20 cellular contexts compared by ENCODE assay signal in genomic region chr6:30520480-30520992, GRCh38. TPM values are rescaled to one million over a fixed set of nuclear protein-coding genes. Genes with fewer than 3 reads are reported as not detected.
DNase-seq lines count a peak whose midpoint lies in the region; ATAC-seq, FAIRE-seq and TF ChIP-seq lines count a peak whose summit lies in the region.
"Had no signal": no experiment of that assay in that cellular context is flagged by ENCODE, and none has a peak within 500 bp of the region (broad histone marks: within the 10 kb centered on the region; RNA-seq: fewer than 3 reads in every experiment).

No MANE protein-coding gene starts in this region.

- CTCF ChIA-PET in activated naive CD4-positive, alpha-beta T cell treated with anti-CD3 and anti-CD28 coated beads for 36 hours (lab: Charles Lee), result interaction anchor here (1.0 kb wide), 1 partner anchor 11 kb away, joined by 3 read pairs; no protein-coding TSS in a partner anchor

- H3K36me3 Mint-ChIP-seq in activated naive CD4-positive, alpha-beta T cell treated with anti-CD3 and anti-CD28 coated beads for 36 hours (ENCODE audit: low read depth), result peaks cover 50% of the 10 kb centered on the region
- H3K36me3 Mint-ChIP-seq in activated T-helper 1 cell treated with anti-CD3 and anti-CD28 coated beads, Interleukin-12 subunit alpha, Interleukin-12 subunit beta, Interleukin-2, Interleukin-4 antibody, amounts not matched to agents 30 ng/mL and 10 ng/mL and 1 ng/mL, durations not matched to agents 14 hours and 24 hours and 36 hours (ENCODE audit: low read depth), result peaks cover 35% of the 10 kb centered on the region
- H3K36me3 Mint-ChIP-seq: CD14-positive monocyte had no signal

- H3K9me3 ChIP-seq in lower lobe of right lung (no peaks in the 10 kb centered on the region), suprapubic skin (no peaks in the 10 kb centered on the region), Peyer's patch (no peaks in the 10 kb centered on the region)

- TF ChIP-seq CTCF in bronchial epithelial cell (IDR thresholded peaks at IDR 0.05; ENCODE audit: insufficient read depth, low read length, severe bottlenecking) (no peak), lower lobe of right lung (IDR thresholded peaks at IDR 0.05) (no peak), suprapubic skin (IDR thresholded peaks at IDR 0.05) (no peak), Peyer's patch (IDR thresholded peaks at IDR 0.05) (no peak)

- H3K36me3 ChIP-seq in bronchial epithelial cell (ENCODE audit: control insufficient read depth, insufficient read depth, low read length) (no peaks in the 10 kb centered on the region), lower lobe of right lung (no peaks in the 10 kb centered on the region), suprapubic skin (no peaks in the 10 kb centered on the region), Peyer's patch (no peaks in the 10 kb centered on the region)

- H3K27ac ChIP-seq in lower lobe of right lung, result peak overlapping the region; percentile 68
- H3K27ac ChIP-seq in suprapubic skin, result peak overlapping the region; percentile 83
- H3K27ac ChIP-seq in Peyer's patch, result peak overlapping the region in 2 of 4 donors; percentile 19 to 40

- H3K27me3 ChIP-seq in bronchial epithelial cell (ENCODE audit: control insufficient read depth, insufficient read depth, low read length), result no peaks in the 10 kb centered on the region
- H3K27me3 ChIP-seq in lower lobe of right lung (ENCODE audit: low read depth), result no peaks in the 10 kb centered on the region
- H3K27me3 ChIP-seq in suprapubic skin, result no peaks in the 10 kb centered on the region
- no peaks in the 10 kb centered on the region for H3K27me3 ChIP-seq in Peyer's patch

- H3K4me3 ChIP-seq in bronchial epithelial cell (ENCODE audit: low read depth, low read length) (no peak overlapping the region), lower lobe of right lung (no peak overlapping the region), suprapubic skin (no peak overlapping the region), Peyer's patch (no peak overlapping the region)

- intact Hi-C loops in activated naive CD4-positive, alpha-beta T cell treated with anti-CD3 and anti-CD28 coated beads for 36 hours (cut with micrococcal nuclease), result loop anchor here (10.0 kb wide), 1 partner anchor 456 kb away; the partner anchor contains the start of genes POLR1H and PPP1R11
- intact Hi-C loops in lower lobe of right lung (cut with DNase I), result no loop called here
- intact Hi-C loops in activated T-helper 1 cell treated with anti-CD3 and anti-CD28 coated beads, Interleukin-12 subunit alpha, Interleukin-12 subunit beta, Interleukin-2, Interleukin-4 antibody, amounts not matched to agents 30 ng/mL and 10 ng/mL and 1 ng/mL, durations not matched to agents 14 hours and 24 hours and 36 hours (cut with micrococcal nuclease), result no loop called here

- peak overlapping the region; percentile 85 for H3K27ac Mint-ChIP-seq in activated naive CD4-positive, alpha-beta T cell treated with anti-CD3 and anti-CD28 coated beads for 36 hours
- no peak overlapping the region for H3K27ac Mint-ChIP-seq in activated T-helper 1 cell treated with anti-CD3 and anti-CD28 coated beads, Interleukin-12 subunit alpha, Interleukin-12 subunit beta, Interleukin-2, Interleukin-4 antibody, amounts not matched to agents 30 ng/mL and 10 ng/mL and 1 ng/mL, durations not matched to agents 14 hours and 24 hours and 36 hours

- ATAC-seq in lower lobe of right lung, result no peak

- DNase-seq in activated naive CD4-positive, alpha-beta T cell treated with anti-CD3 and anti-CD28 coated beads for 36 hours, result no peak
- no peak for DNase-seq in activated naive CD4-positive, alpha-beta T cell (lab: John Stamatoyannopoulos, UW)
- DNase-seq in bronchial epithelial cell (ENCODE audit: low read depth), result peak; percentile 41
- no peak for DNase-seq in lower lobe of right lung
- no peak for DNase-seq in suprapubic skin (ENCODE audit: low spot score in 2 of 2)
- no peak for DNase-seq in activated T-helper 1 cell treated with anti-CD3 and anti-CD28 coated beads, Interleukin-12 subunit alpha, Interleukin-12 subunit beta, Interleukin-2, Interleukin-4 antibody, amounts not matched to agents 30 ng/mL and 10 ng/mL and 1 ng/mL, durations not matched to agents 14 hours and 24 hours and 36 hours (ENCODE audit: low spot score)
- no peak for DNase-seq in NCI-H226
- no peak for DNase-seq in Peyer's patch
- DNase-seq: activated CD4-positive, CD25-positive, alpha-beta regulatory T cell; cortex of kidney; DMS153; foreskin melanocyte; kidney glomerular epithelial cell; NCI-H1092; NCI-H2029; NCI-H446; stimulated activated CD4-positive, alpha-beta T cell treated with anti-CD3 and anti-CD28 coated beads, Interleukin-12 subunit alpha, Interleukin-12 subunit beta, amount 100 ng/mL, for 4 hours had no signal

- peaks cover 23% of the 10 kb centered on the region for H3K4me1 ChIP-seq in lower lobe of right lung
- peaks cover 39% of the 10 kb centered on the region for H3K4me1 ChIP-seq in suprapubic skin
- H3K4me1 ChIP-seq in Peyer's patch, result peaks cover 0 to 10% (median 2%) of the 10 kb centered on the region in 4 donors

- WGBS in suprapubic skin, result 61% methylated on average over 6 of the region's 8 CpGs

- no peak for TF ChIP-seq POLR2A in suprapubic skin (IDR thresholded peaks at IDR 0.05)
- TF ChIP-seq POLR2A in Peyer's patch (IDR thresholded peaks at IDR 0.05), result no peak

- H3K4me3 Mint-ChIP-seq in activated naive CD4-positive, alpha-beta T cell treated with anti-CD3 and anti-CD28 coated beads for 36 hours, result no peak overlapping the region
- no peak overlapping the region for H3K4me3 Mint-ChIP-seq in activated T-helper 1 cell treated with anti-CD3 and anti-CD28 coated beads, Interleukin-12 subunit alpha, Interleukin-12 subunit beta, Interleukin-2, Interleukin-4 antibody, amounts not matched to agents 30 ng/mL and 10 ng/mL and 1 ng/mL, durations not matched to agents 14 hours and 24 hours and 36 hours
- H3K4me3 Mint-ChIP-seq: CD14-positive monocyte had no signal

- H3K9me3 Mint-ChIP-seq in activated naive CD4-positive, alpha-beta T cell treated with anti-CD3 and anti-CD28 coated beads for 36 hours, result peaks cover 61% of the 10 kb centered on the region
- H3K9me3 Mint-ChIP-seq in activated T-helper 1 cell treated with anti-CD3 and anti-CD28 coated beads, Interleukin-12 subunit alpha, Interleukin-12 subunit beta, Interleukin-2, Interleukin-4 antibody, amounts not matched to agents 30 ng/mL and 10 ng/mL and 1 ng/mL, durations not matched to agents 14 hours and 24 hours and 36 hours, result peaks cover 39% of the 10 kb centered on the region

- no peaks in the 10 kb centered on the region for H3K27me3 Mint-ChIP-seq in activated naive CD4-positive, alpha-beta T cell treated with anti-CD3 and anti-CD28 coated beads for 36 hours (ENCODE audit: low read depth)
- H3K27me3 Mint-ChIP-seq in activated T-helper 1 cell treated with anti-CD3 and anti-CD28 coated beads, Interleukin-12 subunit alpha, Interleukin-12 subunit beta, Interleukin-2, Interleukin-4 antibody, amounts not matched to agents 30 ng/mL and 10 ng/mL and 1 ng/mL, durations not matched to agents 14 hours and 24 hours and 36 hours (ENCODE audit: insufficient read depth), result no peaks in the 10 kb centered on the region

- peaks cover 76% of the 10 kb centered on the region for H3K4me1 Mint-ChIP-seq in activated naive CD4-positive, alpha-beta T cell treated with anti-CD3 and anti-CD28 coated beads for 36 hours (ENCODE audit: low read depth)
- peaks cover 54% of the 10 kb centered on the region for H3K4me1 Mint-ChIP-seq in activated T-helper 1 cell treated with anti-CD3 and anti-CD28 coated beads, Interleukin-12 subunit alpha, Interleukin-12 subunit beta, Interleukin-2, Interleukin-4 antibody, amounts not matched to agents 30 ng/mL and 10 ng/mL and 1 ng/mL, durations not matched to agents 14 hours and 24 hours and 36 hours (ENCODE audit: low read depth)

- no peak for TF ChIP-seq EP300 in suprapubic skin (IDR thresholded peaks at IDR 0.05)

- FAIRE-seq in bronchial epithelial cell (lab: Jason Lieb, UNC), result no peak
- FAIRE-seq: endometrium, G401.6 had no signal

RNA-seq across cellular contexts. Expression of gene HLA-E, which starts 31.2 kb away (rescaled TPM):
- total RNA-seq in activated naive CD4-positive, alpha-beta T cell treated with anti-CD3 and anti-CD28 coated beads for 36 hours, result 100 to 1,000 TPM; 598 to 608 TPM
- total RNA-seq in bronchial epithelial cell (215 and 232 TPM in 2 replicates), lower lobe of right lung (1,079 TPM), suprapubic skin (100 to 1,000 TPM; 496 to 771 (median 601) TPM), Peyer's patch (100 to 1,000 TPM; 313 to 404 (median 383) TPM)
- 476 and 483 TPM in 2 replicates for total RNA-seq in activated T-helper 1 cell treated with anti-CD3 and anti-CD28 coated beads, Interleukin-12 subunit alpha, Interleukin-12 subunit beta, Interleukin-2, Interleukin-4 antibody, amounts not matched to agents 30 ng/mL and 10 ng/mL and 1 ng/mL, durations not matched to agents 14 hours and 24 hours and 36 hours

RNA-seq across cellular contexts. Expression of gene GNL1, which starts 35.8 kb away (rescaled TPM):
- total RNA-seq in activated naive CD4-positive, alpha-beta T cell treated with anti-CD3 and anti-CD28 coated beads for 36 hours, result 10 to 100 TPM; 78.2 to 82.1 TPM
- total RNA-seq in bronchial epithelial cell, result 21.9 and 35.2 TPM in 2 replicates
- total RNA-seq in lower lobe of right lung, result 54.9 TPM
- 10 to 100 TPM; 33.9 to 58.9 (median 38.9) TPM for total RNA-seq in suprapubic skin
- 86.3 and 92.4 TPM in 2 replicates for total RNA-seq in activated T-helper 1 cell treated with anti-CD3 and anti-CD28 coated beads, Interleukin-12 subunit alpha, Interleukin-12 subunit beta, Interleukin-2, Interleukin-4 antibody, amounts not matched to agents 30 ng/mL and 10 ng/mL and 1 ng/mL, durations not matched to agents 14 hours and 24 hours and 36 hours
- 10 to 100 TPM; 26.6 to 40.4 (median 33.8) TPM for total RNA-seq in Peyer's patch

RNA-seq across cellular contexts. Expression of gene PRR3, which starts 36.6 kb away (rescaled TPM):
- total RNA-seq in activated naive CD4-positive, alpha-beta T cell treated with anti-CD3 and anti-CD28 coated beads for 36 hours, result 10 to 100 TPM; 21.7 to 22.0 TPM
- 1.9 and 2.1 TPM in 2 replicates for total RNA-seq in bronchial epithelial cell
- 7.5 TPM for total RNA-seq in lower lobe of right lung
- 10 to 100 TPM in 1 of 4 donors, 1 to 10 TPM in 3; 5.5 to 10.6 (median 9.0) TPM for total RNA-seq in suprapubic skin
- total RNA-seq in activated T-helper 1 cell treated with anti-CD3 and anti-CD28 coated beads, Interleukin-12 subunit alpha, Interleukin-12 subunit beta, Interleukin-2, Interleukin-4 antibody, amounts not matched to agents 30 ng/mL and 10 ng/mL and 1 ng/mL, durations not matched to agents 14 hours and 24 hours and 36 hours, result 41.6 and 42.1 TPM in 2 replicates
- 1 to 10 TPM; 1.7 to 9.0 (median 4.8) TPM for total RNA-seq in Peyer's patch

RNA-seq across cellular contexts. Expression of gene ABCF1, which starts 50.7 kb away (rescaled TPM):
- total RNA-seq in activated naive CD4-positive, alpha-beta T cell treated with anti-CD3 and anti-CD28 coated beads for 36 hours, result 10 to 100 TPM; 79.5 to 82.7 TPM
- total RNA-seq in bronchial epithelial cell (31.9 and 35.1 TPM in 2 replicates), lower lobe of right lung (40.0 TPM), suprapubic skin (10 to 100 TPM; 41.7 to 46.4 (median 45.0) TPM), Peyer's patch (100 to 1,000 TPM in 1 of 4 donors, 10 to 100 TPM in 3; 38.6 to 328 (median 45.2) TPM)
- 115 and 120 TPM in 2 replicates for total RNA-seq in activated T-helper 1 cell treated with anti-CD3 and anti-CD28 coated beads, Interleukin-12 subunit alpha, Interleukin-12 subunit beta, Interleukin-2, Interleukin-4 antibody, amounts not matched to agents 30 ng/mL and 10 ng/mL and 1 ng/mL, durations not matched to agents 14 hours and 24 hours and 36 hours
